In genomic region chr22:30425616-30426394, GRCh38 we compare ENCODE assay signal across 8 cellular contexts. TPM values are rescaled to one million over a fixed set of nuclear protein-coding genes. Genes with fewer than 3 reads are reported as not detected.
A peak's percentile ranks its signal among the peaks of the same experiment; 100 is the strongest.
DNase-seq lines count a peak whose midpoint lies in the region; ATAC-seq and TF ChIP-seq lines count a peak whose summit lies in the region.

TSS of gene MTFP1 (plus strand) at chr22:30425768. CDS start at chr22:30425880, 112 bp downstream.

- peak within 1 kb of the TSS; percentile 91 for H2AFZ ChIP-seq in SK-N-SH (ENCODE audit: low read depth)

- H3K27ac ChIP-seq in SK-N-SH (ENCODE audit: low read depth in 2 of 2, low read length in 1 of 2) (peak within 1 kb of the TSS; percentile 97 to 99), adrenal gland (peak within 1 kb of the TSS; percentile 48 to 99 (median 75))

- ATAC-seq in left cardiac atrium (peak in 1 of 2 donors; percentile 2), GM18520 (IDR thresholded peaks at IDR 0.05; ENCODE audit: unreplicated experiment) (no peak)

- H3K9me3 ChIP-seq in SK-N-SH, result no peaks in the 10 kb centered on the region
- no peaks in the 10 kb centered on the region for H3K9me3 ChIP-seq in adrenal gland (replicated peaks in 1 of 3)

- H3K79me2 ChIP-seq in SK-N-SH (ENCODE audit: insufficient read depth), result peaks cover 4% of the 10 kb centered on the region; the same call in 1 of the 2 replicates

- DNase-seq in DMS153 treated with DMSO at 0.1 percent for 48 hours (lab: John Stamatoyannopoulos, UW; ENCODE audit: unreplicated experiment), result peak; percentile 5
- peak; percentile 51 for DNase-seq in KG1 (lab: John Stamatoyannopoulos, UW)
- DNase-seq in SK-N-SH, result peak; percentile 89
- peak; percentile 59 to 78 (median 70) for DNase-seq in adrenal gland
- DNase-seq in left cardiac atrium, result peak; percentile 68
- peak; percentile 87 for DNase-seq in posterior vena cava (ENCODE audit: low spot score)
- DNase-seq in NCI-H128 (lab: John Stamatoyannopoulos, UW; ENCODE audit: unreplicated experiment), result no peak

- TF ChIP-seq CTCF in SK-N-SH (IDR thresholded peaks at IDR 0.05), result 0 out of 2 replicates have a peak, but pooled peaks have one; percentile 9
- no peak for TF ChIP-seq CTCF in adrenal gland (IDR thresholded peaks at IDR 0.05)

- intact Hi-C loops in adrenal gland (cut with DNase I), result no loop called here
- intact Hi-C loops in left cardiac atrium (cut with DNase I), result loop anchor here in 1 of 2 donors (5.0 kb wide), 1 partner anchor 34 kb away; no protein-coding TSS in a partner anchor
- intact Hi-C loops in posterior vena cava (cut with DNase I), result no loop called here

- H3F3A ChIP-seq in SK-N-SH (replicated peaks; ENCODE audit: insufficient read depth), result peaks cover 37% of the 10 kb centered on the region

- H3K36me3 ChIP-seq in SK-N-SH (replicated peaks in 1 of 2; ENCODE audit: control insufficient read depth in 1 of 2, insufficient read depth in 2 of 2, low read length in 1 of 2) (peaks cover 0 to 5% of the 10 kb centered on the region in 2 experiments), adrenal gland (replicated peaks in 1 of 2) (no peaks in the 10 kb centered on the region)

- peak within 1 kb of the TSS; percentile 71 to 72 for H3K4me3 ChIP-seq in SK-N-SH (ENCODE audit: low read depth in 2 of 2, low read length in 1 of 2)
- H3K4me3 ChIP-seq in adrenal gland, result peak within 1 kb of the TSS; percentile 45 to 89 (median 51)

- CTCF ChIA-PET in SK-N-SH (lab: Yijun Ruan, JAX), result interaction anchor here (0.7 to 2.5 kb wide), 19 partner anchors 9 to 277 kb away, joined by 3 to 14 read pairs (median 4); partner anchors contain the start of genes RNF215, SEC14L2 and TCN2

- no peak for TF ChIP-seq EP300 in SK-N-SH (IDR thresholded peaks at IDR 0.05; ENCODE audit: borderline replicate concordance in 1 of 2, low read depth in 1 of 2, low read length in 1 of 2)

- peaks cover 31 to 39% of the 10 kb centered on the region in 2 experiments for H3K4me1 ChIP-seq in SK-N-SH (ENCODE audit: control insufficient read depth in 1 of 2, insufficient read depth in 2 of 2, low read depth in 1 of 2, low read length in 1 of 2)
- H3K4me1 ChIP-seq in adrenal gland (replicated peaks in 1 of 2), result peaks cover 19 to 41% of the 10 kb centered on the region in 2 donors

- no peaks in the 10 kb centered on the region for H3K9me2 ChIP-seq in SK-N-SH

- 4% methylated on average over 32 of the region's 62 CpGs for WGBS in SK-N-SH (ENCODE audit: low lambda C conversion rate)
- WGBS in adrenal gland, 4 donors, result 1 to 7% (median 3%) methylated on average over 18 to 62 of the region's 62 CpGs

- H3K9ac ChIP-seq in SK-N-SH, result peak within 1 kb of the TSS; percentile 74

- no peaks in the 10 kb centered on the region for H4K20me1 ChIP-seq in SK-N-SH (ENCODE audit: insufficient read depth)

- TF ChIP-seq POLR2A in adrenal gland (IDR thresholded peaks at IDR 0.05), result peak in 1 of 2 donors; percentile 28

- H3K27me3 ChIP-seq in SK-N-SH (ENCODE audit: insufficient read depth), result no peaks in the 10 kb centered on the region
- no peaks in the 10 kb centered on the region for H3K27me3 ChIP-seq in adrenal gland

- peak within 1 kb of the TSS; percentile 97 for H3K4me2 ChIP-seq in SK-N-SH

- POLR2A ChIA-PET in SK-N-SH (lab: Yijun Ruan, JAX), result interaction anchor here (0.7 to 1.1 kb wide), 3 partner anchors 34 to 69 kb away, joined by 3 to 4 read pairs (median 3); partner anchors contain the start of genes CCDC157 and SF3A1

- TF ChIP-seq RAD21 in SK-N-SH (IDR thresholded peaks at IDR 0.05; ENCODE audit: low read length), result no peak

TF ChIP-seq in SK-N-SH, 30 proteins besides CTCF, POLR2A, EP300 and RAD21 (continues in another document):
- TF ChIP-seq EZH2phosphoT487 (IDR thresholded peaks at IDR 0.05; ENCODE audit: borderline replicate concordance, low read depth) (no peak), POLR2AphosphoS5 (IDR thresholded peaks at IDR 0.05; ENCODE audit: low read depth, low read length) (no peak), GATA2 (CRISPR knock-in tag; IDR thresholded peaks at IDR 0.05) (no peak), MXI1 (IDR thresholded peaks at IDR 0.05; ENCODE audit: low read depth, low read length) (peak; percentile 93), TCF12 (IDR thresholded peaks at IDR 0.05) (0 out of 2 replicates have a peak, but pooled peaks have one; percentile 4), RXRA (IDR thresholded peaks at IDR 0.05; ENCODE audit: borderline replicate concordance, low read depth) (no peak), ELF1 (IDR thresholded peaks at IDR 0.05) (no peak), GABPA (IDR thresholded peaks at IDR 0.05; ENCODE audit: low read depth) (no peak), PBX3 (IDR thresholded peaks at IDR 0.05) (peak; percentile 27; the same call in 1 of the 2 replicates), CHD2 (IDR thresholded peaks at IDR 0.05; ENCODE audit: low read length, partially characterized antibody) (no peak), MAX (IDR thresholded peaks at IDR 0.05; ENCODE audit: low read depth) (peak; percentile 78), JUND (IDR thresholded peaks at IDR 0.05) (no peak), FOXJ3 (CRISPR knock-in tag; IDR thresholded peaks at IDR 0.05) (no peak), MEF2A (IDR thresholded peaks at IDR 0.05; ENCODE audit: borderline replicate concordance, low read depth) (no peak), FOXM1 (IDR thresholded peaks at IDR 0.05; ENCODE audit: low read depth) (no peak), TAF1 (IDR thresholded peaks at IDR 0.05; ENCODE audit: borderline replicate concordance, low read depth, low read length) (no peak; the same call in 1 of the 2 replicates), RFX5 (IDR thresholded peaks at IDR 0.05; ENCODE audit: low read length) (no peak), IRF3 (IDR thresholded peaks at IDR 0.05; ENCODE audit: low read depth, low read length) (peak; percentile 81), ZBTB33 (IDR thresholded peaks at IDR 0.05; ENCODE audit: borderline replicate concordance, low read depth) (no peak), NFIC (IDR thresholded peaks at IDR 0.05; ENCODE audit: borderline replicate concordance) (no peak), NRF1 (IDR thresholded peaks at IDR 0.05; ENCODE audit: low read depth, low read length) (no peak), RCOR1 (IDR thresholded peaks at IDR 0.05; ENCODE audit: low read length) (no peak), USF2 (IDR thresholded peaks at IDR 0.05; ENCODE audit: borderline replicate concordance, low read depth, low read length) (no peak; the same call in 1 of the 2 replicates), FOSL2 (IDR thresholded peaks at IDR 0.05; ENCODE audit: borderline replicate concordance, low read depth) (no peak)

RNA-seq across cellular contexts. Expression of gene MTFP1, which starts in this region (rescaled TPM):
- polyA plus RNA-seq in SK-N-SH (2012; rRNA removed), result 11.9 and 18.9 TPM in 2 replicates
- polyA plus RNA-seq in SK-N-SH (2012; cell fraction: cytosol; rRNA removed), result 9.1 and 10.5 TPM in 2 replicates
- polyA plus RNA-seq in SK-N-SH (2012; cell fraction: nucleus; rRNA removed), result 10.3 and 12.2 TPM in 2 replicates
- 10 to 100 TPM; 10.4 to 36.3 (median 12.9) TPM for total RNA-seq in adrenal gland
- polyA plus RNA-seq in adrenal gland, result 10 to 100 TPM; 13.7 to 19.7 (median 16.3) TPM
- 10 to 100 TPM; 21.4 to 33.8 TPM for total RNA-seq in left cardiac atrium
- total RNA-seq in posterior vena cava, result 1 to 10 TPM; 3.5 to 3.7 TPM
